In the genomic region with DNA sequence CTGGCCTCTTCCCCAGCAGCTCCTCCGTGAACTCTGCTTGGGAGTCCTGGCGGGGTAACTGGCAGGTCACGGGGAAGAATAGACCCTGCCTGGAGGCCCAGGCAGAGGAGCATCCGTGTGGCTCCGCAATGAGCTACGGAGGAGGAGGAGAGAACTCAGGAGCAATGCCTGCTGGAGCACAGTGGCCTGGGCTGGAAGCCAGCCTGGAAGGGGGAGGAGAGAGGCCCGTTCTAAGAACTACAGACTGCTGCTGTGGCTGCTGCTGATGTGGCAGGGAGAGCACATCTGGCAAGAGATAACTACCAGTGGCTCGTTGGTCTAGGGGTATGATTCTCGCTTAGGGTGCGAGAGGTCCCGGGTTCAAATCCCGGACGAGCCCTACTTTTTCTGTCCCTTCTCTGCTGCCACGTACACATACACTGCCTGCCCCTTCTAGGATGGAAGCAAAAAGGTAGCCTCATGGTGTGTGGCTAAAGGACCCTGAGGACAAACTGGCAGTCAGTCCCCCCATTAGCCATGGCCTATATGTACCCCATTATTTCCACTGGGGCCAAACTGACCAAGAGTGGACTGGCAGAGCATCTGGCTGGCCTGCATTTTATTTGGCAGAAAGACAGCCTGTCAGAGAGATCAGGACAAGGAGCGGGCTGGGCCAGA, we compare ENCODE assay signal across 10 cellular contexts. TPM values are rescaled to one million over a fixed set of nuclear protein-coding genes. Genes with fewer than 3 reads are reported as not detected.
DNase-seq lines count a peak whose midpoint lies in the region; ATAC-seq and TF ChIP-seq lines count a peak whose summit lies in the region.
"Had no signal": no experiment of that assay in that cellular context is flagged by ENCODE, and none has a peak within 500 bp of the region (broad histone marks: within the 10 kb centered on the region; RNA-seq: fewer than 3 reads in every experiment).

No MANE protein-coding gene starts in this region.

- H3K27me3 ChIP-seq in neuronal stem cell (ENCODE audit: control insufficient read depth in 3 of 3, insufficient read depth in 3 of 3, low read depth in 1 of 3, low read length in 3 of 3): peaks cover 0 to 2% (median 0%) of the 10 kb centered on the region in 3 experiments

- no peaks in the 10 kb centered on the region for H3K79me1 ChIP-seq in neuronal stem cell (ENCODE audit: low read depth, low read length)

- H4K91ac ChIP-seq in neuronal stem cell (ENCODE audit: low read depth, low read length, poor library complexity): no peak overlapping the region

- no peaks in the 10 kb centered on the region for H3K27me3 Mint-ChIP-seq in T-cell

- H2AK5ac ChIP-seq in neuronal stem cell (ENCODE audit: low read depth, low read length): no peak overlapping the region

- H4K8ac ChIP-seq in neuronal stem cell (ENCODE audit: low read depth, low read length): no peak overlapping the region

- no CpG with 5 or more reads among the region's 15 CpGs for WGBS in neuronal stem cell (ENCODE audit: extremely low coverage in 2 of 2, insufficient read length in 2 of 2, insufficient replicate concordance in 1 of 2), 2 donors

- no peak overlapping the region for H2BK120ac ChIP-seq in neuronal stem cell (ENCODE audit: low read depth, low read length)

- peaks cover 0 to 2% of the 10 kb centered on the region in 2 donors for H3K4me1 ChIP-seq in neuronal stem cell (ENCODE audit: control insufficient read depth in 2 of 2, insufficient read depth in 1 of 2, low read depth in 1 of 2, low read length in 2 of 2)

- no peak for ATAC-seq in T-cell (replicated peaks in 1 of 4)
- no peak for ATAC-seq in GM18498 (IDR thresholded peaks at IDR 0.05; ENCODE audit: unreplicated experiment)

- H3K18ac ChIP-seq in neuronal stem cell (ENCODE audit: low read length): peak overlapping the region; percentile 39

- H2BK12ac ChIP-seq in neuronal stem cell (ENCODE audit: low read length): no peak overlapping the region

- no peaks in the 10 kb centered on the region for H3K36me3 ChIP-seq in neuronal stem cell (replicated peaks in 1 of 2; ENCODE audit: control insufficient read depth in 2 of 2, insufficient read depth in 2 of 2, low read length in 2 of 2)

- H3K4ac ChIP-seq in neuronal stem cell (ENCODE audit: low read length): no peak overlapping the region

- no peak overlapping the region for H3K9ac ChIP-seq in neuronal stem cell (ENCODE audit: low read depth, low read length, poor library complexity)

- no peaks in the 10 kb centered on the region for H3K36me3 Mint-ChIP-seq in T-cell

- no peak overlapping the region for H3K27ac Mint-ChIP-seq in T-cell

- peaks cover 0 to 3% (median 0%) of the 10 kb centered on the region in 3 donors for H3K4me1 Mint-ChIP-seq in T-cell

- H3K4me3 Mint-ChIP-seq in T-cell: no peak overlapping the region

- peak overlapping the region; percentile 26 for H3K4me3 ChIP-seq in fibroblast of mammary gland (ENCODE audit: control insufficient read depth, low read depth, low read length)
- peak overlapping the region in 1 of 2 donors; percentile 33 for H3K4me3 ChIP-seq in neuronal stem cell (ENCODE audit: low read length in 2 of 2)

- no peak overlapping the region for H2BK5ac ChIP-seq in neuronal stem cell (ENCODE audit: low read length)

- DNase-seq in ELF-1 (ENCODE audit: low read depth, low spot score) (peak; percentile 95), OCI-M2 (lab: John Stamatoyannopoulos, UW; ENCODE audit: unreplicated experiment) (peak; percentile 72), fibroblast of mammary gland (ENCODE audit: low read depth) (peak; percentile 91), neuronal stem cell (ENCODE audit: low spot score) (no peak), NCI-H345 (lab: John Stamatoyannopoulos, UW) (no peak), T-cell (no peak)
- no peak for DNase-seq in stimulated activated naive CD4-positive, alpha-beta T cell (lab: John Stamatoyannopoulos, UW)

- H3K14ac ChIP-seq in neuronal stem cell (ENCODE audit: low read length): no peak overlapping the region

- H3K4me2 ChIP-seq in neuronal stem cell (ENCODE audit: insufficient read depth, low read length, poor library complexity, severe bottlenecking): no peak overlapping the region

- no peak for TF ChIP-seq CTCF in fibroblast of mammary gland (conservative IDR thresholded peaks at IDR 0.05; ENCODE audit: control insufficient read depth, insufficient read depth, low read depth, low read length)

- no peaks in the 10 kb centered on the region for H3K9me3 ChIP-seq in neuronal stem cell (replicated peaks in 1 of 2; ENCODE audit: control insufficient read depth in 2 of 2, insufficient read depth in 1 of 2, low read depth in 1 of 2, low read length in 2 of 2)

- H2AFZ ChIP-seq in neuronal stem cell (ENCODE audit: low read length): peak overlapping the region; percentile 58

- no peak overlapping the region for H2BK15ac ChIP-seq in neuronal stem cell (ENCODE audit: low read length)

- H3K9me3 Mint-ChIP-seq in T-cell: peaks cover 0 to 2% (median 0%) of the 10 kb centered on the region in 3 donors

- H3K23ac ChIP-seq in neuronal stem cell (ENCODE audit: low read depth, low read length, poor library complexity): peak overlapping the region; percentile 20

- CTCF ChIA-PET in T-cell (lab: Charles Lee): no interaction called here

- no peak overlapping the region for H3K27ac ChIP-seq in neuronal stem cell (replicated peaks; ENCODE audit: low read length)
- H3K27ac ChIP-seq: HL-60 had no signal

- POLR2A ChIA-PET in T-cell (lab: Charles Lee): interaction anchor here in 1 of 2 donors (0.5 kb wide), 1 partner anchor 78 kb away, joined by 7 read pairs; no protein-coding TSS in a partner anchor

RNA-seq across cellular contexts. Expression of gene OPN1SW, which starts 7.7 kb away (rescaled TPM):
- 0.56 TPM for polyA plus RNA-seq in neuronal stem cell (2013, experiment 1 of 2)
- 0.76 TPM for polyA plus RNA-seq in neuronal stem cell (2013, experiment 2 of 2)
- not detected for total RNA-seq in T-cell
- total RNA-seq: epithelial cell of proximal tubule had no signal

RNA-seq across cellular contexts. Expression of gene CCDC136, which starts 8.5 kb away (rescaled TPM):
- polyA plus RNA-seq in neuronal stem cell (2013, experiment 1 of 2): 59.8 TPM
- polyA plus RNA-seq in neuronal stem cell (2013, experiment 2 of 2): 63.1 TPM
- total RNA-seq in T-cell: 10 to 100 TPM in 4 of 5 donors, 1 to 10 TPM in 1; 7.6 to 15.7 (median 14.6) TPM

RNA-seq across cellular contexts. Expression of gene CALU, which starts 44.1 kb away (rescaled TPM):
- polyA plus RNA-seq in neuronal stem cell (2013, experiment 1 of 2): 177 TPM
- polyA plus RNA-seq in neuronal stem cell (2013, experiment 2 of 2): 176 TPM
- total RNA-seq in T-cell: 10 to 100 TPM; 15.8 to 23.4 (median 16.7) TPM

RNA-seq across cellular contexts. Expression of gene FLNC, which starts 46.9 kb away (rescaled TPM):
- polyA plus RNA-seq in neuronal stem cell (2013, experiment 1 of 2): 17.5 TPM
- polyA plus RNA-seq in neuronal stem cell (2013, experiment 2 of 2): 17.4 TPM
- total RNA-seq in T-cell: under 1 TPM; 0.05 to 0.93 (median 0.38) TPM

Comparison
In these comparisons a context has a peak if more than half of its experiments do, and no peak if none do; other contexts are left out.
1. DNase-seq: peak in ELF-1 (single experiment), OCI-M2 (single experiment) and fibroblast of mammary gland (single experiment); none in neuronal stem cell (single experiment), NCI-H345 (single experiment), T-cell (0 of 34) and stimulated activated naive CD4-positive, alpha-beta T cell (0 of 6).